3 cellular contexts compared by ENCODE assay signal in the genomic region with DNA sequence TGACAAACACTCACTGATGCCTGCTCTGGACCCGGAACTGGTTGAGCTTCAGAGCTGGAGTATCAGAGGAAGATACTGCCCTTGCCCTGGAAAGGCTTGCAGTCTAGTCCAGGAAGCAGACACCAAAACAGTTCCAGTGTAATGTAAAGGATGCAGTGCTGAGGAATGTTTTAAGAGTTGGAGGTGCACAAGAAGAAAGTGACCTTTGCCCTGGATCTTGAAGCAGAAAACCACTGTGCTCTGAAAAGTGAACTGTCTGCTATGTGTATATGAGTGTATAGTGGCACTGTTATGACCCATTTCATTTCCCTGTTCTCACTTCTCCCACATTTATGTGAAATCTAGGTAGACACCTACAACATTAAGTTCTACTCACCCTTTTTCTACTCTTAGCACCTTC.
TF ChIP-seq lines count a peak whose summit lies in the region.

No MANE protein-coding gene starts in this region.

TF ChIP-seq in IMR-90, 13 proteins besides CTCF, POLR2A, EP300 and RAD21:
- TF ChIP-seq RCOR1 (IDR thresholded peaks at IDR 0.05; ENCODE audit: insufficient replicate concordance, low read length) (no peak), ELK1 (IDR thresholded peaks at IDR 0.05; ENCODE audit: borderline replicate concordance, low read depth, low read length) (no peak), NFE2L2 (IDR thresholded peaks at IDR 0.05; ENCODE audit: low read depth, low read length) (no peak), FOS (IDR thresholded peaks at IDR 0.05; ENCODE audit: low read depth, low read length) (no peak), SMC3 (IDR thresholded peaks at IDR 0.05; ENCODE audit: low read depth, low read length) (no peak), MAZ (IDR thresholded peaks at IDR 0.05; ENCODE audit: borderline replicate concordance, low read depth, low read length) (no peak), CEBPB (IDR thresholded peaks at IDR 0.05; ENCODE audit: low read depth, low read length) (no peak), BHLHE40 (IDR thresholded peaks at IDR 0.05; ENCODE audit: low read depth, low read length) (no peak), CHD1 (IDR thresholded peaks at IDR 0.05; ENCODE audit: low read depth, low read length) (no peak), RFX5 (IDR thresholded peaks at IDR 0.05; ENCODE audit: low read depth, low read length) (no peak), MXI1 (IDR thresholded peaks at IDR 0.05; ENCODE audit: borderline replicate concordance, low read depth, low read length) (no peak)
- TF ChIP-seq, protein P1, sequence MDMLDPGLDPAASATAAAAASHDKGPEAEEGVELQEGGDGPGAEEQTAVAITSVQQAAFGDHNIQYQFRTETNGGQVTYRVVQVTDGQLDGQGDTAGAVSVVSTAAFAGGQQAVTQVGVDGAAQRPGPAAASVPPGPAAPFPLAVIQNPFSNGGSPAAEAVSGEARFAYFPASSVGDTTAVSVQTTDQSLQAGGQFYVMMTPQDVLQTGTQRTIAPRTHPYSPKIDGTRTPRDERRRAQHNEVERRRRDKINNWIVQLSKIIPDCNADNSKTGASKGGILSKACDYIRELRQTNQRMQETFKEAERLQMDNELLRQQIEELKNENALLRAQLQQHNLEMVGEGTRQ (IDR thresholded peaks at IDR 0.05; ENCODE audit: low read depth, low read length), result no peak

TF ChIP-seq in K562, 482 proteins besides CTCF, POLR2A, EP300 and RAD21 (continues in another document):
- no peak for TF ChIP-seq SOX6 (IDR thresholded peaks at IDR 0.05)
- no peak for TF ChIP-seq GTF2A2 (tag; IDR thresholded peaks at IDR 0.05)
- TF ChIP-seq ZNF282 (CRISPR knock-in tag; IDR thresholded peaks at IDR 0.05), result no peak
- no peak for TF ChIP-seq FOS (IDR thresholded peaks at IDR 0.05; ENCODE audit: extremely low read depth, insufficient read length)
- TF ChIP-seq, protein P2, sequence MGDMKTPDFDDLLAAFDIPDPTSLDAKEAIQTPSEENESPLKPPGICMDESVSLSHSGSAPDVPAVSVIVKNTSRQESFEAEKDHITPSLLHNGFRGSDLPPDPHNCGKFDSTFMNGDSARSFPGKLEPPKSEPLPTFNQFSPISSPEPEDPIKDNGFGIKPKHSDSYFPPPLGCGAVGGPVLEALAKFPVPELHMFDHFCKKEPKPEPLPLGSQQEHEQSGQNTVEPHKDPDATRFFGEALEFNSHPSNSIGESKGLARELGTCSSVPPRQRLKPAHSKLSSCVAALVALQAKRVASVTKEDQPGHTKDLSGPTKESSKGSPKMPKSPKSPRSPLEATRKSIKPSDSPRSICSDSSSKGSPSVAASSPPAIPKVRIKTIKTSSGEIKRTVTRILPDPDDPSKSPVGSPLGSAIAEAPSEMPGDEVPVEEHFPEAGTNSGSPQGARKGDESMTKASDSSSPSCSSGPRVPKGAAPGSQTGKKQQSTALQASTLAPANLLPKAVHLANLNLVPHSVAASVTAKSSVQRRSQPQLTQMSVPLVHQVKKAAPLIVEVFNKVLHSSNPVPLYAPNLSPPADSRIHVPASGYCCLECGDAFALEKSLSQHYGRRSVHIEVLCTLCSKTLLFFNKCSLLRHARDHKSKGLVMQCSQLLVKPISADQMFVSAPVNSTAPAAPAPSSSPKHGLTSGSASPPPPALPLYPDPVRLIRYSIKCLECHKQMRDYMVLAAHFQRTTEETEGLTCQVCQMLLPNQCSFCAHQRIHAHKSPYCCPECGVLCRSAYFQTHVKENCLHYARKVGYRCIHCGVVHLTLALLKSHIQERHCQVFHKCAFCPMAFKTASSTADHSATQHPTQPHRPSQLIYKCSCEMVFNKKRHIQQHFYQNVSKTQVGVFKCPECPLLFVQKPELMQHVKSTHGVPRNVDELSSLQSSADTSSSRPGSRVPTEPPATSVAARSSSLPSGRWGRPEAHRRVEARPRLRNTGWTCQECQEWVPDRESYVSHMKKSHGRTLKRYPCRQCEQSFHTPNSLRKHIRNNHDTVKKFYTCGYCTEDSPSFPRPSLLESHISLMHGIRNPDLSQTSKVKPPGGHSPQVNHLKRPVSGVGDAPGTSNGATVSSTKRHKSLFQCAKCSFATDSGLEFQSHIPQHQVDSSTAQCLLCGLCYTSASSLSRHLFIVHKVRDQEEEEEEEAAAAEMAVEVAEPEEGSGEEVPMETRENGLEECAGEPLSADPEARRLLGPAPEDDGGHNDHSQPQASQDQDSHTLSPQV (IDR thresholded peaks at IDR 0.05), result no peak
- TF ChIP-seq NR4A1 (CRISPR knock-in tag; IDR thresholded peaks at IDR 0.05), result no peak
- TF ChIP-seq NR4A1 (tag; IDR thresholded peaks at IDR 0.05), result no peak
- TF ChIP-seq ZNF639 (CRISPR knock-in tag; conservative IDR thresholded peaks at IDR 0.05 in 1 of 2, IDR thresholded peaks at IDR 0.05 in 1 of 2), result no peak
- peak in 1 of 2 experiments; percentile 31; a peak in 1 of 4 replicates for TF ChIP-seq KDM1A (IDR thresholded peaks at IDR 0.05)
- peak; percentile 50 for TF ChIP-seq ZNF316 (IDR thresholded peaks at IDR 0.05)
- TF ChIP-seq, protein P3, sequence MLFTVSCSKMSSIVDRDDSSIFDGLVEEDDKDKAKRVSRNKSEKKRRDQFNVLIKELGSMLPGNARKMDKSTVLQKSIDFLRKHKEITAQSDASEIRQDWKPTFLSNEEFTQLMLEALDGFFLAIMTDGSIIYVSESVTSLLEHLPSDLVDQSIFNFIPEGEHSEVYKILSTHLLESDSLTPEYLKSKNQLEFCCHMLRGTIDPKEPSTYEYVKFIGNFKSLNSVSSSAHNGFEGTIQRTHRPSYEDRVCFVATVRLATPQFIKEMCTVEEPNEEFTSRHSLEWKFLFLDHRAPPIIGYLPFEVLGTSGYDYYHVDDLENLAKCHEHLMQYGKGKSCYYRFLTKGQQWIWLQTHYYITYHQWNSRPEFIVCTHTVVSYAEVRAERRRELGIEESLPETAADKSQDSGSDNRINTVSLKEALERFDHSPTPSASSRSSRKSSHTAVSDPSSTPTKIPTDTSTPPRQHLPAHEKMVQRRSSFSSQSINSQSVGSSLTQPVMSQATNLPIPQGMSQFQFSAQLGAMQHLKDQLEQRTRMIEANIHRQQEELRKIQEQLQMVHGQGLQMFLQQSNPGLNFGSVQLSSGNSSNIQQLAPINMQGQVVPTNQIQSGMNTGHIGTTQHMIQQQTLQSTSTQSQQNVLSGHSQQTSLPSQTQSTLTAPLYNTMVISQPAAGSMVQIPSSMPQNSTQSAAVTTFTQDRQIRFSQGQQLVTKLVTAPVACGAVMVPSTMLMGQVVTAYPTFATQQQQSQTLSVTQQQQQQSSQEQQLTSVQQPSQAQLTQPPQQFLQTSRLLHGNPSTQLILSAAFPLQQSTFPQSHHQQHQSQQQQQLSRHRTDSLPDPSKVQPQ (CRISPR knock-in tag; IDR thresholded peaks at IDR 0.05; ENCODE audit: borderline replicate concordance), result no peak
- TF ChIP-seq NR2C1 (IDR thresholded peaks at IDR 0.05), result peak; percentile 20; the same call in 1 of the 2 replicates
- peak; percentile 49; the same call in 1 of the 2 replicates for TF ChIP-seq NR2C1 (tag; IDR thresholded peaks at IDR 0.05)

TF ChIP-seq in GM12891, 5 proteins besides CTCF, POLR2A, EP300 and RAD21:
- TF ChIP-seq SPI1 (IDR thresholded peaks at IDR 0.05; ENCODE audit: low read depth, low read length), result no peak
- TF ChIP-seq POLR2AphosphoS5 (IDR thresholded peaks at IDR 0.05; ENCODE audit: low read depth, low read length), result no peak
- TF ChIP-seq POU2F2 (IDR thresholded peaks at IDR 0.05; ENCODE audit: low read depth, low read length), result no peak
- no peak for TF ChIP-seq PAX5 (IDR thresholded peaks at IDR 0.05; ENCODE audit: insufficient read depth, low read length, severe bottlenecking)
- TF ChIP-seq TAF1 (IDR thresholded peaks at IDR 0.05; ENCODE audit: low read depth, low read length), result no peak
